Comparison of ENCODE assay signal across 8 cellular contexts in the genomic region with DNA sequence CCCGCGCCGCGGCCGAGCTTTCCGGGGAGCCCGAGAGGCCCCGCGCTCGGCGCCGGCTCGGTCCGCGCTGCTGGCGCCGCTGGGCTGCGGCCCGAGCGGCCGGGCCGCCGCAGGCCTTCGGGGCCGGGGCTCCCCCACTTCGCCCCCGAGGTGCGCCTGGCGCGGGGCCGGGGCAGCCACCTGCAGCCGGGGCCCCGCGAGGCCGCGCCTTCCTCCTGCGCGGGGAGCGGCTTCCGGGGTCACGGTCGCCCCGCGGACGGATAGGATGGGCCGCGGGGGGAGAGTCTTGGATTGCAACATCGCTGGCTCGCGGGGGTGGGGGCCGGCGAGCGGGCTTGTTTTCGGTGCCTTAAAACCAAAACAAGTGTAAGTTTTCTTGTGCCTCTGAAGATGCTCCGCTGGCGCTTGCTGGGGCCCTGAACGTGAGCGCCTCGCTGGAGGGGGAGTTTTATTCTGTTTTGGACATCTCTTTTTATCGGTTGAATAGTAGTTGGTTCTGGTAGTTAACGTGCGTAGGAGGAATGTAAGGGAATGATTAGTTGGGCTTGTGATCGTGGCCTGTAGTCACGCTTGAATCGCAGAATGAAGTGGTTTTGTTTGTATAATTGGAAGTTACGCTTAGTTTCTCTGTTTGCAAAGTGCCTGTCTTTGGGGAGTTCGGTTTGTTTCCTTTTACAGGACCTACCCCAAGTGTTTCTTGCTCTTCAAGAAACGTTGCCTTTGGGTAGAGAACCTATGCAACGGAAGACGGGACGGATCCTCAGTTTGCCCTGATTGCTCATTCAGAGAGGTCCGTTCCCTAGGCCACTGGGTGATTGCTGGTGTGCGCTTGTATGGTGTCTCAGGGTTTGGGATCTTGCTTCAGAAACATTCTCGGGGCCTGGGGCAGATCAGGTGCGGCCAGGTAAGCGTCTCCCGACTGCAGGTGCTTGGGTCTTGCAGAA. TPM values are rescaled to one million over a fixed set of nuclear protein-coding genes. Genes with fewer than 3 reads are reported as not detected.
DNase-seq lines count a peak whose midpoint lies in the region; ATAC-seq and TF ChIP-seq lines count a peak whose summit lies in the region.

No MANE protein-coding gene starts in this region.

- H3K36me3 ChIP-seq in CD4-positive, alpha-beta memory T cell (ENCODE audit: insufficient read depth, low read length) = peaks cover 22% of the 10 kb centered on the region
- H3K36me3 ChIP-seq in HCT116 (ENCODE audit: control insufficient read depth in 1 of 2, insufficient read depth in 2 of 2, low read length in 2 of 2) (peaks cover 11 to 28% of the 10 kb centered on the region in 2 experiments; a peak in 3 of 4 replicates), parathyroid adenoma (ENCODE audit: control insufficient read depth, insufficient read depth, low read length) (no peaks in the 10 kb centered on the region)

- ATAC-seq in HCT116 = no peak
- peak; percentile 28 for ATAC-seq in activated T-helper 17 cell treated with anti-CD3 and anti-CD28 coated beads, Interleukin-2, amount 50 U/mL, for 72 hours (replicated peaks)
- no peak for ATAC-seq in foreskin keratinocyte

- H3K4me3 Mint-ChIP-seq in CD4-positive, alpha-beta memory T cell = peak overlapping the region; percentile 89 to 100 (median 98)
- H3K4me3 Mint-ChIP-seq in activated T-helper 17 cell treated with anti-CD3 and anti-CD28 coated beads, Interleukin-2, amount 50 U/mL, for 72 hours = peak overlapping the region; percentile 90

- H4K20me1 ChIP-seq in HCT116 (ENCODE audit: insufficient read depth) = peaks cover 29% of the 10 kb centered on the region; the same call in 1 of the 2 replicates

- peak overlapping the region; percentile 85 to 100 (median 97) for H3K27ac Mint-ChIP-seq in CD4-positive, alpha-beta memory T cell
- H3K27ac Mint-ChIP-seq in activated T-helper 17 cell treated with anti-CD3 and anti-CD28 coated beads, Interleukin-2, amount 50 U/mL, for 72 hours = peak overlapping the region; percentile 95

- H3K4me1 ChIP-seq in CD4-positive, alpha-beta memory T cell (ENCODE audit: insufficient read depth, low read length) = peaks cover 38% of the 10 kb centered on the region
- H3K4me1 ChIP-seq in HCT116 (ENCODE audit: control insufficient read depth in 1 of 2, insufficient read depth in 2 of 2, low read length in 2 of 2) = peaks cover 14 to 52% of the 10 kb centered on the region in 2 experiments
- peaks cover 6% of the 10 kb centered on the region for H3K4me1 ChIP-seq in foreskin keratinocyte
- peaks cover 19% of the 10 kb centered on the region for H3K4me1 ChIP-seq in parathyroid adenoma

- no peaks in the 10 kb centered on the region for H3K9me2 ChIP-seq in HCT116 (ENCODE audit: insufficient read depth)

- no peaks in the 10 kb centered on the region for H3K9me3 Mint-ChIP-seq in CD4-positive, alpha-beta memory T cell
- no peaks in the 10 kb centered on the region for H3K9me3 Mint-ChIP-seq in activated T-helper 17 cell treated with anti-CD3 and anti-CD28 coated beads, Interleukin-2, amount 50 U/mL, for 72 hours

- intact Hi-C loops in CD4-positive, alpha-beta memory T cell (cut with micrococcal nuclease) = loop anchor here (1.0 to 10.0 kb wide), 7 partner anchors 33 to 633 kb away; a partner anchor contains a TSS
- intact Hi-C loops in HCT116 (cut with micrococcal nuclease) = no loop called here

- no peak for TF ChIP-seq RAD21 in HCT116 (IDR thresholded peaks at IDR 0.05; ENCODE audit: low read depth)

- no peaks in the 10 kb centered on the region for H3K27me3 ChIP-seq in CD4-positive, alpha-beta memory T cell (ENCODE audit: insufficient read depth, low read length)
- H3K27me3 ChIP-seq in HCT116 (ENCODE audit: insufficient read depth, low read length) (no peaks in the 10 kb centered on the region), foreskin keratinocyte (no peaks in the 10 kb centered on the region), parathyroid adenoma (ENCODE audit: control insufficient read depth, insufficient read depth, low read length) (no peaks in the 10 kb centered on the region)

- no peaks in the 10 kb centered on the region for H3K27me3 Mint-ChIP-seq in CD4-positive, alpha-beta memory T cell
- no peaks in the 10 kb centered on the region for H3K27me3 Mint-ChIP-seq in activated T-helper 17 cell treated with anti-CD3 and anti-CD28 coated beads, Interleukin-2, amount 50 U/mL, for 72 hours

- H3K9me3 ChIP-seq in CD4-positive, alpha-beta memory T cell (ENCODE audit: control insufficient read depth in 1 of 2, low read length in 2 of 2) = no peaks in the 10 kb centered on the region
- H3K9me3 ChIP-seq in HCT116 (ENCODE audit: control insufficient read depth in 1 of 2, insufficient read depth in 1 of 2, low read depth in 1 of 2, low read length in 2 of 2) (no peaks in the 10 kb centered on the region), parathyroid adenoma (ENCODE audit: control insufficient read depth, low read length) (no peaks in the 10 kb centered on the region)

- POLR2A ChIA-PET in CD4-positive, alpha-beta memory T cell (lab: Charles Lee; ENCODE audit: partially characterized antibody) = interaction anchor here (0.6 to 2.2 kb wide), 15 partner anchors 16 to 1210 kb away, joined by 3 to 22 read pairs (median 6); a partner anchor contains a TSS
- POLR2A ChIA-PET in HCT116 (lab: Charles Lee) = interaction anchor here (1.6 kb wide), 1 partner anchor 13 kb away, joined by 5 read pairs; no protein-coding TSS in a partner anchor

- H3K9ac ChIP-seq in HCT116 (ENCODE audit: low read length) = peak overlapping the region; percentile 96
- peak overlapping the region; percentile 50 for H3K9ac ChIP-seq in parathyroid adenoma

- H3K4me3 ChIP-seq in CD4-positive, alpha-beta memory T cell (ENCODE audit: low read length in 2 of 2) = peak overlapping the region; percentile 68 to 97
- peak overlapping the region; percentile 98 to 99 for H3K4me3 ChIP-seq in HCT116 (replicated peaks in 1 of 2; ENCODE audit: low read depth in 1 of 2, low read length in 2 of 2)
- peak overlapping the region; percentile 72 for H3K4me3 ChIP-seq in parathyroid adenoma (ENCODE audit: low read depth, low read length)

- TSS peak; percentile 83 for BruUV-seq in HCT116 (replicated peaks; lab: Mats Ljungman, UMichigan)

- CTCF ChIA-PET in CD4-positive, alpha-beta memory T cell (lab: Charles Lee; ENCODE audit: partially characterized antibody) = no interaction called here
- CTCF ChIA-PET in HCT116 (lab: Charles Lee) = no interaction called here

- no peak for TF ChIP-seq POLR2A in HCT116 (IDR thresholded peaks at IDR 0.05; ENCODE audit: borderline replicate concordance, extremely low read depth, insufficient read depth, insufficient read length)

- RAD21 ChIA-PET in HCT116 (lab: Charles Lee; ENCODE audit: low non-redundant PET in 1 of 2, low total read pairs in 2 of 2, uncharacterized antibody in 2 of 2, unreplicated experiment in 2 of 2) = no interaction called here

- H3K4me2 ChIP-seq in HCT116 (ENCODE audit: low read length) (peak overlapping the region; percentile 94), parathyroid adenoma (ENCODE audit: low read length) (peak overlapping the region; percentile 91)

- H3K79me2 ChIP-seq in HCT116 (ENCODE audit: insufficient read depth, low read length) (peaks cover 53% of the 10 kb centered on the region), parathyroid adenoma (peaks cover 48% of the 10 kb centered on the region)

- H3K36me3 Mint-ChIP-seq in CD4-positive, alpha-beta memory T cell = peaks cover 9 to 30% of the 10 kb centered on the region in 2 donors
- H3K36me3 Mint-ChIP-seq in activated T-helper 17 cell treated with anti-CD3 and anti-CD28 coated beads, Interleukin-2, amount 50 U/mL, for 72 hours (ENCODE audit: low read depth) = peaks cover 51% of the 10 kb centered on the region

- TF ChIP-seq CTCF in HCT116 (IDR thresholded peaks at IDR 0.05 in 2 of 3, conservative IDR thresholded peaks at IDR 0.05 in 1 of 3; ENCODE audit: borderline replicate concordance in 1 of 3, insufficient read depth in 1 of 3, low read depth in 2 of 3, low read length in 2 of 3) = no peak
- TF ChIP-seq CTCF in foreskin keratinocyte (conservative IDR thresholded peaks at IDR 0.05) = no peak
- no peak for TF ChIP-seq CTCF in parathyroid adenoma (IDR thresholded peaks at IDR 0.05)

- peak; percentile 56 to 77 (median 62) for DNase-seq in CD4-positive, alpha-beta memory T cell
- no peak for DNase-seq in HCT116 (ENCODE audit: low read depth, low spot score)
- peak; percentile 39 for DNase-seq in NOMO-1 treated with DMSO at 0.1 percent for 48 hours (lab: John Stamatoyannopoulos, UW; ENCODE audit: unreplicated experiment)
- DNase-seq in foreskin keratinocyte = no peak
- DNase-seq in NCI-H1105 treated with DMSO at 0.1 percent for 48 hours (lab: John Stamatoyannopoulos, UW) = no peak
- no peak for DNase-seq in retina

- peak overlapping the region; percentile 68 for H3K27ac ChIP-seq in CD4-positive, alpha-beta memory T cell (ENCODE audit: low read depth, low read length)
- peak overlapping the region; percentile 100 for H3K27ac ChIP-seq in HCT116 (ENCODE audit: low read depth, low read length)
- peak overlapping the region; percentile 48 for H3K27ac ChIP-seq in foreskin keratinocyte
- H3K27ac ChIP-seq in parathyroid adenoma = peak overlapping the region; percentile 5

- H2AFZ ChIP-seq in HCT116 (ENCODE audit: low read depth, low read length, poor library complexity, severe bottlenecking) (no peak overlapping the region), parathyroid adenoma (no peak overlapping the region)

- H3K4me1 Mint-ChIP-seq in CD4-positive, alpha-beta memory T cell = peaks cover 15 to 39% (median 30%) of the 10 kb centered on the region in 4 donors
- no peaks in the 10 kb centered on the region for H3K4me1 Mint-ChIP-seq in activated T-helper 17 cell treated with anti-CD3 and anti-CD28 coated beads, Interleukin-2, amount 50 U/mL, for 72 hours

RNA-seq across cellular contexts. Expression of a gene that starts 0.7 kb away (rescaled TPM):
- 100 to 1,000 TPM; 170 to 177 TPM for total RNA-seq in CD4-positive, alpha-beta memory T cell
- polyA plus RNA-seq in CD4-positive, alpha-beta memory T cell = 100 to 1,000 TPM; 100 to 106 TPM
- total RNA-seq in HCT116 (2021; ENCODE audit: unreplicated experiment) (212 TPM), foreskin keratinocyte (76.7 and 101 TPM in 2 replicates)
- polyA plus RNA-seq in HCT116 (2012) = 96.9 and 135 TPM in 2 replicates
- total RNA-seq in activated T-helper 17 cell treated with anti-CD3 and anti-CD28 coated beads, Interleukin-2, amount 50 U/mL, for 72 hours = 100 to 1,000 TPM; 204 to 206 TPM
- 155 and 172 TPM in 2 replicates for polyA plus RNA-seq in foreskin keratinocyte

RNA-seq across cellular contexts. Expression of a gene that starts 23.3 kb away (rescaled TPM):
- 10 to 100 TPM; 18.3 to 19.7 TPM for total RNA-seq in CD4-positive, alpha-beta memory T cell
- 1 to 10 TPM; 1.0 to 6.7 TPM for polyA plus RNA-seq in CD4-positive, alpha-beta memory T cell
- total RNA-seq in HCT116 (2021; ENCODE audit: unreplicated experiment) = 44.7 TPM
- polyA plus RNA-seq in HCT116 (2012) = 37.2 and 44.8 TPM in 2 replicates
- 1 to 10 TPM in 1 of 2 donors, under 1 TPM in 1; 0.71 to 2.2 TPM for total RNA-seq in activated T-helper 17 cell treated with anti-CD3 and anti-CD28 coated beads, Interleukin-2, amount 50 U/mL, for 72 hours
- total RNA-seq in foreskin keratinocyte = 0.07 and 0.27 TPM in 2 replicates
- 0.04 and 0.08 TPM in 2 replicates for polyA plus RNA-seq in foreskin keratinocyte

RNA-seq across cellular contexts. Expression of a gene that starts 41.5 kb away (rescaled TPM):
- total RNA-seq in CD4-positive, alpha-beta memory T cell = 10 to 100 TPM; 38.1 to 40.3 TPM
- polyA plus RNA-seq in CD4-positive, alpha-beta memory T cell = 100 to 1,000 TPM in 1 of 2 donors, 10 to 100 TPM in 1; 99.0 to 116 TPM
- total RNA-seq in HCT116 (2021; ENCODE audit: unreplicated experiment) = 52.7 TPM
- 40.4 and 42.8 TPM in 2 replicates for polyA plus RNA-seq in HCT116 (2012)
- 10 to 100 TPM; 36.7 to 64.2 TPM for total RNA-seq in activated T-helper 17 cell treated with anti-CD3 and anti-CD28 coated beads, Interleukin-2, amount 50 U/mL, for 72 hours
- 73.7 and 80.1 TPM in 2 replicates for total RNA-seq in foreskin keratinocyte
- 117 and 119 TPM in 2 replicates for polyA plus RNA-seq in foreskin keratinocyte

RNA-seq across cellular contexts. Expression of a gene that starts 41.6 kb away (rescaled TPM):
- 10 to 100 TPM; 58.7 to 61.5 TPM for total RNA-seq in CD4-positive, alpha-beta memory T cell
- polyA plus RNA-seq in CD4-positive, alpha-beta memory T cell = 10 to 100 TPM; 51.8 to 53.7 TPM
- total RNA-seq in HCT116 (2021; ENCODE audit: unreplicated experiment) (35.2 TPM), foreskin keratinocyte (18.8 and 21.6 TPM in 2 replicates)
- 31.4 and 34.6 TPM in 2 replicates for polyA plus RNA-seq in HCT116 (2012)
- 10 to 100 TPM; 22.6 to 24.4 TPM for total RNA-seq in activated T-helper 17 cell treated with anti-CD3 and anti-CD28 coated beads, Interleukin-2, amount 50 U/mL, for 72 hours
- 34.1 and 40.3 TPM in 2 replicates for polyA plus RNA-seq in foreskin keratinocyte

RNA-seq across cellular contexts. Expression of a gene that starts 54.3 kb away (rescaled TPM):
- not detected for total RNA-seq in CD4-positive, alpha-beta memory T cell
- polyA plus RNA-seq in CD4-positive, alpha-beta memory T cell = not detected
- not detected for total RNA-seq in HCT116 (2021; ENCODE audit: unreplicated experiment)
- not detected in 2 replicates for polyA plus RNA-seq in HCT116 (2012)
- total RNA-seq in activated T-helper 17 cell treated with anti-CD3 and anti-CD28 coated beads, Interleukin-2, amount 50 U/mL, for 72 hours = not detected
- not detected in 2 replicates for total RNA-seq in foreskin keratinocyte
- polyA plus RNA-seq in foreskin keratinocyte = not detected in 2 replicates

Comparison
In these comparisons a context has a peak if more than half of its experiments do, and no peak if none do; other contexts are left out.
1. DNase-seq: peak in CD4-positive, alpha-beta memory T cell (5 of 5) and NOMO-1 treated with DMSO at 0.1 percent for 48 hours (single experiment); none in HCT116 (single experiment), foreskin keratinocyte (0 of 2), NCI-H1105 treated with DMSO at 0.1 percent for 48 hours (single experiment) and retina (single experiment).
2. H3K27ac ChIP-seq: peak in every context shown above with its lines; median percentile 100 in HCT116; 68 in CD4-positive, alpha-beta memory T cell; 48 in foreskin keratinocyte; 5 in parathyroid adenoma.
3. RNA of a gene that starts 23.3 kb away (total RNA-seq): 44.7 TPM in HCT116 (single experiment) and 18.3 to 19.7 TPM in CD4-positive, alpha-beta memory T cell; 0.71 to 2.2 TPM in activated T-helper 17 cell treated with anti-CD3 and anti-CD28 coated beads, Interleukin-2, amount 50 U/mL, for 72 hours and 0.07 to 0.27 TPM in foreskin keratinocyte; every median in the first group is over 4 times any median in the second.
4. Peak in every context shown above with its lines, with median percentiles within 50 percentile points of each other: H3K4me3 ChIP-seq.